Comparison of ENCODE assay signal across 8 cellular contexts in the genomic region with DNA sequence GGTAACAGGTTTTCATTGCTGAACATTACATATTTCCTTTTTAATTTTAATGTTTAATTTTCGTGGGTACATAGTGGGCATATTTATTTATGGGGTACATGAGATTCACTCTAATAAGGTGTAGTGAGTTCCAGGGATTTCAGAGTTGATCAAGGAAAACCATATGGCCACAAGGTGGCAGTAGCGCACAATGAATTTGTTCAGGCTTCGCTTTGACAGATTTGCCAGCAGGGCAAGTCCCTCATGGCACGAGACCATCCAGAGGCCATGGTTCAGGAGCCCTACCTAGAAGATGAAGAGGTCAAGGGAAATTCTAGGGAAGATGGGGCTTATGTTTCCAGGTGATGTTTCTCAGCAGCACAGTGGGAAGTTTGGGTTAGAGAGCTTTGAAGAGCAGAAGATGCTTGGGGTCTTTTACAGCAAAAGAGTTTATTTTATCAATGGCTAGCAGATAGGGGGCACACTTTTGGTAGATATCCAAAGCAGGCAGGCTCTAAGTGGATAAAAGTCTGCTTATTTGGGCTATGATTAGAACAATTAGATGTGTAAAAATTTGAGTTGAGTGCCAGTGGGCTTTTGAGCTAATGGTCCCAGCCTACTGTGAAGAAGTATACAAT.
DNase-seq lines count a peak whose midpoint lies in the region; TF ChIP-seq lines count a peak whose summit lies in the region.

No MANE protein-coding gene starts in this region.

- no peak overlapping the region for H2AFZ ChIP-seq in KMS-11 (ENCODE audit: low read depth)

- no peak overlapping the region for H3K9ac ChIP-seq in KMS-11

- H3K27me3 ChIP-seq in KMS-11 (ENCODE audit: insufficient read depth, low read depth) (no peaks in the 10 kb centered on the region), tibial artery (no peaks in the 10 kb centered on the region)

- H3K4me1 ChIP-seq in KMS-11 (ENCODE audit: low read depth, poor library complexity, severe bottlenecking) (no peaks in the 10 kb centered on the region), tibial artery (no peaks in the 10 kb centered on the region)

- H3K36me3 ChIP-seq in KMS-11 (ENCODE audit: insufficient read depth) = no peaks in the 10 kb centered on the region
- H3K36me3 ChIP-seq in tibial artery = no peaks in the 10 kb centered on the region

- H4K20me1 ChIP-seq in KMS-11 (ENCODE audit: insufficient read depth) = no peaks in the 10 kb centered on the region

- no peak overlapping the region for H3K4me2 ChIP-seq in KMS-11

- H3K4me3 ChIP-seq in GM12875 (ENCODE audit: low read depth, low read length) (no peak overlapping the region), KMS-11 (IDR thresholded peaks at IDR 0.05; ENCODE audit: insufficient read depth, low read depth, low read length) (no peak overlapping the region), tibial artery (no peak overlapping the region)

- DNase-seq in AG08395 (ENCODE audit: low spot score) = peak; percentile 5
- DNase-seq in SHP77 treated with DMSO at 0.1 percent for 48 hours (lab: John Stamatoyannopoulos, UW) = peak; percentile 61
- DNase-seq in dermis blood vessel endothelial cell = peak; percentile 55
- peak; percentile 11 for DNase-seq in non-pigmented ciliary epithelial cell (ENCODE audit: low read depth)
- no peak for DNase-seq in tibial artery
- no peak for DNase-seq in SKM-1 (lab: John Stamatoyannopoulos, UW; ENCODE audit: unreplicated experiment)

- peaks cover 0 to 20% (median 7%) of the 10 kb centered on the region in 3 donors for H3K9me3 ChIP-seq in tibial artery

- TF ChIP-seq CTCF in GM12875 (IDR thresholded peaks at IDR 0.05; ENCODE audit: borderline replicate concordance, insufficient read depth, low read depth, low read length) = peak; percentile 55; the same call in 1 of the 2 replicates
- TF ChIP-seq CTCF in KMS-11 (conservative IDR thresholded peaks at IDR 0.05; ENCODE audit: low read depth, low read length) = peak; percentile 80
- TF ChIP-seq CTCF in tibial artery (IDR thresholded peaks at IDR 0.05) = no peak

- no peak overlapping the region for H3K27ac ChIP-seq in KMS-11
- no peak overlapping the region for H3K27ac ChIP-seq in tibial artery

- no peaks in the 10 kb centered on the region for H3K79me2 ChIP-seq in KMS-11 (ENCODE audit: insufficient read depth, low read depth)

- intact Hi-C loops in tibial artery (cut with DNase I; ENCODE audit: low total_unique reads) = no loop called here

Comparison
In these comparisons a context has a peak if more than half of its experiments do, and no peak if none do; other contexts are left out.
1. DNase-seq: peak in AG08395 (single experiment), SHP77 treated with DMSO at 0.1 percent for 48 hours (single experiment), dermis blood vessel endothelial cell (single experiment) and non-pigmented ciliary epithelial cell (single experiment); none in tibial artery (0 of 2) and SKM-1 (single experiment).
2. CTCF ChIP-seq: peak in GM12875 (single experiment) and KMS-11 (single experiment); none in tibial artery (0 of 2).